ENCODE assay signal across 17 cellular contexts in the genomic region with DNA sequence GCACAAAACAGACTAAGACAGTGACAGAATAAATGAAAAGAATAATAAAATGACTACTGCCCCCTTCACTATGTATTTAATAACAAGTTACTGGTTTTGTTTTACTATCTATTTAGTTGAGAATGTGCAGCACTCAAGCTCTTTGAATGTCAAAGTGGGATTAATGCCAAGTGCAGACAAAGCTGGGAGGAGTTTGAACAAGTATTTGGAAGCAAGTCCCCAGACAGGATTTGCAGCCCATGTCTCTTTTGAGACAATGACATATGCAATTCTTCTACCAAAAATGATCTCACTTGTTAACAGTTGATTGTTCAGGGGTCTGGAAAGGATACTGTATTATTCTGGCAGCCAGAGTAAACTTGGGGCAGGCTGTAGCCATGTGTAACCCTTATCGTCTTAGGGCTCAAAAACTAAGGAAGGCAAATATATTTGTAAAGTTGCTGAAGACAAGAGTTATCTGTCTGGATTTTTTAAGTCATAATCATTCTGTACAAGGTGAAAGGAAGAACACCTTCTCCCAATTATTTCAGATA. TPM values are rescaled to one million over a fixed set of nuclear protein-coding genes. Genes with fewer than 3 reads are reported as not detected.
DNase-seq lines count a peak whose midpoint lies in the region; ATAC-seq, FAIRE-seq and TF ChIP-seq lines count a peak whose summit lies in the region.
"Had no signal": no experiment of that assay in that cellular context is flagged by ENCODE, and none has a peak within 500 bp of the region (broad histone marks: within the 10 kb centered on the region; RNA-seq: fewer than 3 reads in every experiment).

No MANE protein-coding gene starts in this region.

- intact Hi-C loops in Right ventricle myocardium inferior (cut with DNase I) = no loop called here
- intact Hi-C loops in cardiac septum (cut with DNase I) = no loop called here

- DNase-seq in Right ventricle myocardium inferior (ENCODE audit: missing footprints) = no peak
- DNase-seq in cardiac septum (ENCODE audit: low spot score) = no peak
- peak; percentile 12 for DNase-seq in epithelial cell of prostate (ENCODE audit: low read depth, low spot score)
- DNase-seq in myocyte (ENCODE audit: low read depth) = peak; percentile 60
- no peak for DNase-seq in brain microvascular endothelial cell
- no peak for DNase-seq in osteocyte (ENCODE audit: extremely low spot score, unreplicated experiment)
- DNase-seq in GM19239 (ENCODE audit: insufficient read length, low spot score) = no peak
- DNase-seq: ACHN; activated CD4-positive, alpha-beta memory T cell treated with anti-CD3 and anti-CD28 coated beads, Interleukin-2, amount 10 ng/mL, durations not matched to agents 7 days and 5 days; left lung; naive thymus-derived CD8-positive, alpha-beta T cell; retina; SJCRH30; stimulated activated CD8-positive, alpha-beta memory T cell treated with anti-CD3 and anti-CD28 coated beads, Interleukin-4, amount 100 ng/mL, for 48 hours; tibial artery had no signal

- peak; percentile 91 for ATAC-seq in Right ventricle myocardium inferior
- ATAC-seq in HG02642 (IDR thresholded peaks at IDR 0.05; ENCODE audit: poor library complexity, unreplicated experiment) = no peak
- ATAC-seq: left lung; naive thymus-derived CD8-positive, alpha-beta T cell had no signal

- in situ Hi-C loops in brain microvascular endothelial cell (cut with HindIII; ENCODE audit: low pct_ligation_motif_present, low sequenced_read_pairs) = no loop called here

- H3K27ac ChIP-seq in epithelial cell of prostate (no peak overlapping the region), brain microvascular endothelial cell (no peak overlapping the region)
- H3K27ac ChIP-seq: coronary artery, left lung, SJCRH30 had no signal

- no peak overlapping the region for H3K4me3 Mint-ChIP-seq in osteocyte (ENCODE audit: unreplicated experiment)
- H3K4me3 Mint-ChIP-seq: activated CD4-positive, alpha-beta memory T cell treated with anti-CD3 and anti-CD28 coated beads, Interleukin-2, amount 10 ng/mL, durations not matched to agents 7 days and 5 days; naive thymus-derived CD8-positive, alpha-beta T cell had no signal

- FAIRE-seq in GM19239 (lab: Jason Lieb, UNC) = no peak

- H3K36me3 ChIP-seq in brain microvascular endothelial cell (replicated peaks) = no peaks in the 10 kb centered on the region
- H3K36me3 ChIP-seq: left lung, SJCRH30, tibial artery had no signal

- no peak for TF ChIP-seq CTCF in brain microvascular endothelial cell (IDR thresholded peaks at IDR 0.05; ENCODE audit: low read depth, low read length, missing control alignments)
- no peak for TF ChIP-seq CTCF in osteocyte (IDR thresholded peaks at IDR 0.05)

- no peaks in the 10 kb centered on the region for H3K27me3 ChIP-seq in brain microvascular endothelial cell (replicated peaks)
- H3K27me3 ChIP-seq: left lung, SJCRH30, tibial artery had no signal

- H3K27me3 Mint-ChIP-seq in osteocyte (ENCODE audit: unreplicated experiment) = peaks cover 2% of the 10 kb centered on the region

- no peaks in the 10 kb centered on the region for H3K9me3 Mint-ChIP-seq in osteocyte (ENCODE audit: unreplicated experiment)
- H3K9me3 Mint-ChIP-seq: activated CD4-positive, alpha-beta memory T cell treated with anti-CD3 and anti-CD28 coated beads, Interleukin-2, amount 10 ng/mL, durations not matched to agents 7 days and 5 days; naive thymus-derived CD8-positive, alpha-beta T cell had no signal

- H3K27ac Mint-ChIP-seq in osteocyte (ENCODE audit: unreplicated experiment) = no peak overlapping the region
- H3K27ac Mint-ChIP-seq: activated CD4-positive, alpha-beta memory T cell treated with anti-CD3 and anti-CD28 coated beads, Interleukin-2, amount 10 ng/mL, durations not matched to agents 7 days and 5 days; naive thymus-derived CD8-positive, alpha-beta T cell had no signal

- no peak overlapping the region for H3K4me3 ChIP-seq in brain microvascular endothelial cell (ENCODE audit: low read depth, low read length)
- H3K4me3 ChIP-seq: coronary artery, left lung, SJCRH30, tibial artery had no signal

- H3K36me3 Mint-ChIP-seq in osteocyte (ENCODE audit: unreplicated experiment) = no peaks in the 10 kb centered on the region
- H3K36me3 Mint-ChIP-seq: naive thymus-derived CD8-positive, alpha-beta T cell had no signal

- peaks cover 11% of the 10 kb centered on the region for H3K4me1 Mint-ChIP-seq in osteocyte (ENCODE audit: unreplicated experiment)
- H3K4me1 Mint-ChIP-seq: activated CD4-positive, alpha-beta memory T cell treated with anti-CD3 and anti-CD28 coated beads, Interleukin-2, amount 10 ng/mL, durations not matched to agents 7 days and 5 days; naive thymus-derived CD8-positive, alpha-beta T cell had no signal

RNA-seq across cellular contexts. Expression of a gene that starts 15.8 kb away (rescaled TPM):
- total RNA-seq in Right ventricle myocardium inferior (3.6 TPM), cardiac septum (7.5 TPM), myocyte (6.0 and 11.4 TPM in 2 replicates), osteocyte (1.9 and 2.8 TPM in 2 replicates)
- polyA plus RNA-seq in myocyte (2012) = 5.5 TPM

RNA-seq across cellular contexts. Expression of a gene that starts 29.8 kb away (rescaled TPM):
- total RNA-seq in Right ventricle myocardium inferior = 26.4 TPM
- total RNA-seq in cardiac septum = 25.6 TPM
- 56.8 and 80.1 TPM in 2 replicates for total RNA-seq in myocyte
- polyA plus RNA-seq in myocyte (2012) = 32.7 TPM
- 36.8 and 37.8 TPM in 2 replicates for total RNA-seq in osteocyte

Comparison
In these comparisons a context has a peak if more than half of its experiments do, and no peak if none do; other contexts are left out.
1. DNase-seq: peak in epithelial cell of prostate (single experiment) and myocyte (single experiment); none in Right ventricle myocardium inferior (single experiment), cardiac septum (single experiment), brain microvascular endothelial cell (single experiment), osteocyte (single experiment) and GM19239 (single experiment).